In genomic region chr3:160987982-160988964, GRCh38 we compare ENCODE assay signal across 26 cellular contexts.
DNase-seq lines count a peak whose midpoint lies in the region; ATAC-seq, FAIRE-seq and TF ChIP-seq lines count a peak whose summit lies in the region.
"Had no signal": no experiment of that assay in that cellular context is flagged by ENCODE, and none has a peak within 500 bp of the region (broad histone marks: within the 10 kb centered on the region; RNA-seq: fewer than 3 reads in every experiment).

No MANE protein-coding gene starts in this region.

- DNase-seq in frontal cortex (ENCODE audit: low spot score in 2 of 2) (no peak), germinal center (ENCODE audit: low spot score) (no peak)
- no peak for DNase-seq in naive thymus-derived CD8-positive, alpha-beta T cell
- DNase-seq: activated CD4-positive, alpha-beta T cell treated with anti-CD3 and anti-CD28 coated beads for 1 hour; activated naive CD4-positive, alpha-beta T cell treated with Interleukin-2 at 50 U/mL for 16 hours; activated T-cell treated with anti-CD3 and anti-CD28 coated beads, Interleukin-2, amount 50 U/mL, for 24 hours; amygdala; caudate nucleus; DMS79; hypothalamus; islet precursor cell; natural killer cell; NCI-H146; NCI-H2171 treated with DMSO at 0.1 percent for 48 hours; NCI-H526 treated with DMSO at 0.1 percent for 48 hours; testis had no signal

- no peak for FAIRE-seq in frontal cortex (lab: Jason Lieb, UNC)
- FAIRE-seq: GM12892 had no signal

- H3K4me3 Mint-ChIP-seq in nephron = no peak overlapping the region
- no peak overlapping the region for H3K4me3 Mint-ChIP-seq in naive thymus-derived CD8-positive, alpha-beta T cell
- H3K4me3 Mint-ChIP-seq: activated T-cell treated with anti-CD3 and anti-CD28 coated beads, Interleukin-2, amount 50 U/mL, for 24 hours; CD14-positive monocyte; GM23338; memory B cell; natural killer cell; stimulated activated memory B cell treated with anti-CD40 and anti-IgM and Interleukin-4, amounts not matched to agents 10 μg/mL and 1 μg/mL and 100 μg/mL, for 72 hours had no signal

- no peaks in the 10 kb centered on the region for H3K27me3 Mint-ChIP-seq in nephron (ENCODE audit: low read depth)
- no peaks in the 10 kb centered on the region for H3K27me3 Mint-ChIP-seq in naive thymus-derived CD8-positive, alpha-beta T cell
- H3K27me3 Mint-ChIP-seq: activated T-cell treated with anti-CD3 and anti-CD28 coated beads, Interleukin-2, amount 50 U/mL, for 24 hours; memory B cell; stimulated activated memory B cell treated with anti-CD40 and anti-IgM and Interleukin-4, amounts not matched to agents 10 μg/mL and 1 μg/mL and 100 μg/mL, for 72 hours had no signal

- peak overlapping the region; percentile 42 to 76 (median 42) for H3K27ac Mint-ChIP-seq in nephron
- no peak overlapping the region for H3K27ac Mint-ChIP-seq in naive thymus-derived CD8-positive, alpha-beta T cell
- H3K27ac Mint-ChIP-seq: activated T-cell treated with anti-CD3 and anti-CD28 coated beads, Interleukin-2, amount 50 U/mL, for 24 hours; GM23338; memory B cell; natural killer cell; stimulated activated memory B cell treated with anti-CD40 and anti-IgM and Interleukin-4, amounts not matched to agents 10 μg/mL and 1 μg/mL and 100 μg/mL, for 72 hours had no signal

- H3K36me3 Mint-ChIP-seq in nephron (ENCODE audit: low read depth) = no peaks in the 10 kb centered on the region
- peaks cover 0 to 8% (median 7%) of the 10 kb centered on the region in 3 donors for H3K36me3 Mint-ChIP-seq in naive thymus-derived CD8-positive, alpha-beta T cell

- ATAC-seq in GM18511 (IDR thresholded peaks at IDR 0.05; ENCODE audit: unreplicated experiment) (peak; percentile 73), GM21528 (IDR thresholded peaks at IDR 0.05; ENCODE audit: low FRiP score, unreplicated experiment) (peak; percentile 59), HG03457 (IDR thresholded peaks at IDR 0.05; ENCODE audit: unreplicated experiment) (peak; percentile 64), HG03095 (IDR thresholded peaks at IDR 0.05; ENCODE audit: unreplicated experiment) (no peak)
- no peak for ATAC-seq in naive thymus-derived CD8-positive, alpha-beta T cell
- ATAC-seq: GM23338; natural killer cell; stimulated activated memory B cell treated with anti-CD40 and anti-IgM and Interleukin-4, amounts not matched to agents 10 μg/mL and 1 μg/mL and 100 μg/mL, for 72 hours had no signal

- TF ChIP-seq CTCF in nephron (IDR thresholded peaks at IDR 0.05; ENCODE audit: unreplicated experiment in 3 of 3) = no peak

- peaks cover 6% of the 10 kb centered on the region for H3K9me3 Mint-ChIP-seq in nephron
- peaks cover 0 to 11% (median 4%) of the 10 kb centered on the region in 9 donors for H3K9me3 Mint-ChIP-seq in naive thymus-derived CD8-positive, alpha-beta T cell

- POLR2A ChIA-PET in naive thymus-derived CD8-positive, alpha-beta T cell (lab: Charles Lee) = no interaction called here

- H3K4me1 Mint-ChIP-seq in nephron = peaks cover 6% of the 10 kb centered on the region
- no peaks in the 10 kb centered on the region for H3K4me1 Mint-ChIP-seq in naive thymus-derived CD8-positive, alpha-beta T cell
- H3K4me1 Mint-ChIP-seq: memory B cell; stimulated activated memory B cell treated with anti-CD40 and anti-IgM and Interleukin-4, amounts not matched to agents 10 μg/mL and 1 μg/mL and 100 μg/mL, for 72 hours had no signal

Comparison
In these comparisons a context has a peak if more than half of its experiments do, and no peak if none do; other contexts are left out.
1. ATAC-seq: peak in GM18511 (single experiment), GM21528 (single experiment) and HG03457 (single experiment); none in naive thymus-derived CD8-positive, alpha-beta T cell (0 of 2) and HG03095 (single experiment).
2. H3K27ac Mint-ChIP-seq: peak in nephron (3 of 3); none in naive thymus-derived CD8-positive, alpha-beta T cell (0 of 10).